In genomic region chrX:102548231-102548630, GRCh38 we compare ENCODE assay signal across 23 cellular contexts. TPM values are rescaled to one million over a fixed set of nuclear protein-coding genes. Genes with fewer than 3 reads are reported as not detected.
"Had no signal": no experiment of that assay in that cellular context is flagged by ENCODE, and none has a peak within 500 bp of the region (broad histone marks: within the 10 kb centered on the region; RNA-seq: fewer than 3 reads in every experiment).

No MANE protein-coding gene starts in this region.

- H3K4me3 Mint-ChIP-seq: mesothelial cell of epicardium had no signal

- H3K4me1 Mint-ChIP-seq: mesothelial cell of epicardium had no signal

- H3K36me3 Mint-ChIP-seq: mesothelial cell of epicardium had no signal

- ATAC-seq: esophagus mucosa, gastrocnemius medialis, heart right ventricle, left cardiac atrium, left lung, left ventricle myocardium superior, lower lobe of right lung, mucosa of descending colon had no signal

- H3K27ac Mint-ChIP-seq: mesothelial cell of epicardium had no signal

- DNase-seq: dermis blood vessel endothelial cell; dorsolateral prefrontal cortex; effector CD4-positive, alpha-beta T cell; effector memory CD4-positive, alpha-beta T cell; erythroblast; esophagus squamous epithelium; foreskin fibroblast; foreskin melanocyte; gastrocnemius medialis; glutamatergic neuron; head of caudate nucleus; heart right ventricle; hippocampal formation; left cardiac atrium; left lung; left ventricle myocardium superior; lower lobe of right lung; mesenchymal stem cell; mucosa of descending colon had no signal

RNA-seq across cellular contexts. Expression of gene TMSB15A, which starts 31.7 kb away (rescaled TPM):
- total RNA-seq: dermis blood vessel endothelial cell, esophagus mucosa, gastrocnemius medialis, left cardiac atrium, left ventricle myocardium superior, lower leg skin, mesenteric fat pad had no signal
